Comparison of ENCODE assay signal across 31 cellular contexts in genomic region chrX:40603446-40603845, GRCh38. TPM values are rescaled to one million over a fixed set of nuclear protein-coding genes. Genes with fewer than 3 reads are reported as not detected.
"Had no signal": no experiment of that assay in that cellular context is flagged by ENCODE, and none has a peak within 500 bp of the region (broad histone marks: within the 10 kb centered on the region; RNA-seq: fewer than 3 reads in every experiment).

No MANE protein-coding gene starts in this region.

- ATAC-seq: effector memory CD8-positive, alpha-beta T cell; left ventricle myocardium superior; lower lobe of right lung; mucosa of descending colon; natural killer cell treated with Interleukin-12 subunit alpha and Interleukin-12 subunit beta and Interleukin-15 and Interleukin-18, amount 100 ng/mL, for 72 hours; sciatic nerve had no signal

- DNase-seq: cortex of kidney; effector memory CD8-positive, alpha-beta T cell; erythroblast; esophagus squamous epithelium; foreskin melanocyte; left ventricle myocardium superior; lower lobe of right lung; mesenchymal stem cell; mucosa of descending colon; naive B cell; stimulated activated CD4-positive, alpha-beta T cell treated with anti-CD3 and anti-CD28 coated beads, Interleukin-12 subunit alpha, Interleukin-12 subunit beta, amount 100 ng/mL, for 4 hours; stimulated activated CD4-positive, alpha-beta T cell treated with anti-CD3 and anti-CD28 coated beads, Interleukin-1b, Interleukin-23, amount 100 ng/mL, for 48 hours; stimulated activated CD4-positive, alpha-beta T cell treated with anti-CD3 and anti-CD28 coated beads, Interleukin-4, amount 100 ng/mL, for 1 hour; stimulated activated CD8-positive, alpha-beta memory T cell treated with anti-CD3 and anti-CD28 coated beads, Interleukin-4, amount 100 ng/mL, for 48 hours; stimulated activated naive CD4-positive, alpha-beta T cell; upper lobe of left lung had no signal

- H3K9me3 Mint-ChIP-seq: effector memory CD8-positive, alpha-beta T cell; naive B cell; natural killer cell treated with Interleukin-12 subunit alpha and Interleukin-12 subunit beta and Interleukin-15 and Interleukin-18, amount 100 ng/mL, for 72 hours had no signal

- H3K4me1 ChIP-seq: esophagus squamous epithelium, lower lobe of right lung, neural progenitor cell, parathyroid adenoma, right atrium auricular region, tibial nerve, upper lobe of left lung had no signal

- H2AFZ ChIP-seq: neural progenitor cell, parathyroid adenoma had no signal

- H3K4me3 Mint-ChIP-seq: effector memory CD8-positive, alpha-beta T cell; mesothelial cell of epicardium; naive B cell; natural killer cell treated with Interleukin-12 subunit alpha and Interleukin-12 subunit beta and Interleukin-15 and Interleukin-18, amount 100 ng/mL, for 72 hours; neural progenitor cell had no signal

- H3K4me2 ChIP-seq: neural progenitor cell, smooth muscle cell had no signal

- H3K27me3 Mint-ChIP-seq: effector memory CD8-positive, alpha-beta T cell; naive B cell; natural killer cell treated with Interleukin-12 subunit alpha and Interleukin-12 subunit beta and Interleukin-15 and Interleukin-18, amount 100 ng/mL, for 72 hours; progenitor cell of endocrine pancreas had no signal

- H3K79me2 ChIP-seq: parathyroid adenoma had no signal

- H3K4me3 ChIP-seq: esophagus squamous epithelium, lower lobe of right lung, mucosa of descending colon, neural progenitor cell, right atrium auricular region, smooth muscle cell, thoracic aorta, tibial nerve, upper lobe of left lung had no signal

- H3K36me3 ChIP-seq: neural progenitor cell, thoracic aorta had no signal

- FAIRE-seq: endometrium, keratinocyte, urothelium cell line had no signal

- H3K4me1 Mint-ChIP-seq: mesothelial cell of epicardium, naive B cell, neural progenitor cell had no signal

- H3K9ac ChIP-seq: neural progenitor cell, parathyroid adenoma had no signal

- H3K9me3 ChIP-seq: esophagus squamous epithelium, lower lobe of right lung, mucosa of descending colon, right atrium auricular region, thoracic aorta, tibial nerve, upper lobe of left lung had no signal

- H3K27me3 ChIP-seq: neural progenitor cell, right atrium auricular region, upper lobe of left lung had no signal

- H3K36me3 Mint-ChIP-seq: neural progenitor cell had no signal

- H3K27ac Mint-ChIP-seq: mesothelial cell of epicardium; natural killer cell treated with Interleukin-12 subunit alpha and Interleukin-12 subunit beta and Interleukin-15 and Interleukin-18, amount 100 ng/mL, for 72 hours; neural progenitor cell; progenitor cell of endocrine pancreas had no signal

- H3K27ac ChIP-seq: esophagus squamous epithelium, lower lobe of right lung, neural progenitor cell, parathyroid adenoma, right atrium auricular region, thoracic aorta, tibial nerve, upper lobe of left lung had no signal

RNA-seq across cellular contexts. Expression of gene MPC1L, which starts 19.8 kb away (rescaled TPM):
- total RNA-seq: dermis microvascular lymphatic vessel endothelial cell; esophagus squamous epithelium; left ventricle myocardium superior; lower lobe of right lung; mesothelial cell of epicardium; mucosa of descending colon; natural killer cell treated with Interleukin-12 subunit alpha and Interleukin-12 subunit beta and Interleukin-15 and Interleukin-18, amount 100 ng/mL, for 72 hours; osteoblast; progenitor cell of endocrine pancreas; right atrium auricular region; sciatic nerve; thoracic aorta; tibial nerve; upper lobe of left lung had no signal
